ENCODE assay signal across 1 cellular context in the genomic region with DNA sequence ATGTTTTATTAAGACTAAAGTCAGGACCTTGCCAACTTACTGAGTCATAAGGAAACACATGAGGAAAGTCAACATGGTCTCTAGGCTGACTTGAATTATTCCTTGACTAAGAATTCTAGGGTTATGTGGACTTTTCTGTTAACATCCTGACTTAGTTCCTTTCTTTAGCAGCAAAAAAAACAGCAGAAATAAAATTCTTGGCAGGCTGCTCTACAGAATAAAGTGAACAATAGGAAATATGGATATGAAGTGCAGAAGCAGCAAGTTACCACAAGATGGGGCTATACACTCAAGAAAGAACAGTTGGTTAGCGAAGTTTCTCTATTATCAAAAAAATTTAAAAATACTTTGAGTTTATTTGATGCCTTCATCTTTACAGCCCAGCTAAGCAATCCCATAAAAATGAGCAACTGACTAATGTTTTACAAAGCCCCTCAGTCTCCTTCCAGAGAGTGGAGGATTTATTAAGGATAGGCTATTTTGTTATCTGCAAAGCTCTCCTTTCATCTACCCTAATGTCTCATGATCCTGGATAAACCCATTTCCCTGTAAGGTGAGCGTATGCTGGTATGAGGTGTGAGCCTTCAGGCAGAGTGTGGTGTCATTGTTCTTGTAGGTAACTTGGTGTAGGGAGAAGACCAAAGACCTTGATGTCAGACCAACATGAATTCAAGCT.
TF ChIP-seq lines count a peak whose summit lies in the region.

No MANE protein-coding gene starts in this region.

TF ChIP-seq in HepG2, 621 proteins besides CTCF, POLR2A, EP300 and RAD21:
- no peak for TF ChIP-seq ZFP36L1 (CRISPR knock-in tag; IDR thresholded peaks at IDR 0.05)
- TF ChIP-seq EED (CRISPR knock-in tag; IDR thresholded peaks at IDR 0.05) = no peak
- TF ChIP-seq SMC3 (IDR thresholded peaks at IDR 0.05; ENCODE audit: low read length) = peak; percentile 80; the same call in 1 of the 2 replicates
- no peak for TF ChIP-seq NFIB (CRISPR knock-in tag; IDR thresholded peaks at IDR 0.05; ENCODE audit: borderline replicate concordance)
- no peak for TF ChIP-seq ZBTB8A (CRISPR knock-in tag; IDR thresholded peaks at IDR 0.05; ENCODE audit: borderline replicate concordance, low read depth)
- peak; percentile 75 for TF ChIP-seq STAG1 (CRISPR knock-in tag; IDR thresholded peaks at IDR 0.05)
- TF ChIP-seq, protein P1, sequence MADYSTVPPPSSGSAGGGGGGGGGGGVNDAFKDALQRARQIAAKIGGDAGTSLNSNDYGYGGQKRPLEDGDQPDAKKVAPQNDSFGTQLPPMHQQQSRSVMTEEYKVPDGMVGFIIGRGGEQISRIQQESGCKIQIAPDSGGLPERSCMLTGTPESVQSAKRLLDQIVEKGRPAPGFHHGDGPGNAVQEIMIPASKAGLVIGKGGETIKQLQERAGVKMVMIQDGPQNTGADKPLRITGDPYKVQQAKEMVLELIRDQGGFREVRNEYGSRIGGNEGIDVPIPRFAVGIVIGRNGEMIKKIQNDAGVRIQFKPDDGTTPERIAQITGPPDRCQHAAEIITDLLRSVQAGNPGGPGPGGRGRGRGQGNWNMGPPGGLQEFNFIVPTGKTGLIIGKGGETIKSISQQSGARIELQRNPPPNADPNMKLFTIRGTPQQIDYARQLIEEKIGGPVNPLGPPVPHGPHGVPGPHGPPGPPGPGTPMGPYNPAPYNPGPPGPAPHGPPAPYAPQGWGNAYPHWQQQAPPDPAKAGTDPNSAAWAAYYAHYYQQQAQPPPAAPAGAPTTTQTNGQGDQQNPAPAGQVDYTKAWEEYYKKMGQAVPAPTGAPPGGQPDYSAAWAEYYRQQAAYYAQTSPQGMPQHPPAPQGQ (CRISPR knock-in tag; IDR thresholded peaks at IDR 0.05; ENCODE audit: borderline replicate concordance) = no peak
TF ChIP-seq in HepG2: peak in this region for 2.
